Comparison of ENCODE assay signal across 17 cellular contexts in the genomic region with DNA sequence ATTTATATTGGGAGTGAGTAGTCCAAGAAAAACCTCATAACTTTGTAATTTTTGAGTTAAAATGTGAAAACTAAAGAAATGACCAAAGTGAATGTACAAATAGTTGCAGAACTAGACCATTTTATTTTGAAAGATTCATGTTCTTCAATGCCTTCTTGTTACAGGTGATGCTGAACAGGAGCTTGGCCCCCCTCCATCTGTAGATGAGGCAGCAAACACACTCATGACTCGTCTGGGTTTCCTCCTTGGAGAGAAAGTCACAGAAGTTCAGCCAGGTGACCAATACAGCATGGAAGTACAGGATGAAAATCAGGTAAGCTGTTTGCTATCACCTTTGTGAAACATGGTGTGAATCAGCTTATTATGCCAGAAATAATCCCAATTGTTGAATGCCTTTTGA.
"Had no signal": no experiment of that assay in that cellular context is flagged by ENCODE, and none has a peak within 500 bp of the region (broad histone marks: within the 10 kb centered on the region; RNA-seq: fewer than 3 reads in every experiment).

No MANE protein-coding gene starts in this region.

- H3K27ac Mint-ChIP-seq: endodermal cell, natural killer cell had no signal

- DNase-seq: effector CD4-positive, alpha-beta T cell; endodermal cell; foreskin melanocyte; head of caudate nucleus; mucosa of descending colon; natural killer cell; ovary; small intestine; stimulated activated CD4-positive, alpha-beta T cell treated with anti-CD3 and anti-CD28 coated beads, Interleukin-12 subunit alpha, Interleukin-12 subunit beta, amount 100 ng/mL, for 4 hours; stimulated activated CD4-positive, alpha-beta T cell treated with anti-CD3 and anti-CD28 coated beads, Interleukin-2, amount 100 ng/mL, for 48 hours; stimulated activated naive CD4-positive, alpha-beta T cell treated with Interleukin-2 at 50 U/mL for 16 hours; trophoblast cell; uterus had no signal

- H3K9me3 ChIP-seq: mucosa of descending colon, ovary, right atrium auricular region, uterus had no signal

- ATAC-seq: mucosa of descending colon, natural killer cell had no signal

- H3K4me2 ChIP-seq: hepatocyte had no signal

- H3K9me3 Mint-ChIP-seq: endodermal cell, natural killer cell, neural crest cell had no signal

- H2AFZ ChIP-seq: hepatocyte had no signal

- H3K27me3 ChIP-seq: hepatocyte, ovary, right atrium auricular region, uterus had no signal

- H3K4me3 Mint-ChIP-seq: endodermal cell, natural killer cell, neural crest cell had no signal

- H3K4me1 Mint-ChIP-seq: endodermal cell had no signal

- H3K4me3 ChIP-seq: coronary artery, hepatocyte, mucosa of descending colon, ovary, right atrium auricular region, uterus had no signal

- H3K79me2 ChIP-seq: hepatocyte had no signal

- H3K36me3 Mint-ChIP-seq: natural killer cell had no signal

- H3K4me1 ChIP-seq: right atrium auricular region, uterus had no signal

- H3K36me3 ChIP-seq: ovary, right atrium auricular region, uterus had no signal

- H3K27ac ChIP-seq: coronary artery, hepatocyte, ovary, right atrium auricular region, uterus had no signal
